ENCODE assay signal across 1 cellular context in genomic region chr3:124761250-124761796, GRCh38.
TF ChIP-seq lines count a peak whose summit lies in the region.

No MANE protein-coding gene starts in this region.

TF ChIP-seq in K562, 482 proteins besides CTCF, POLR2A, EP300 and RAD21 (continued from another document):
- TF ChIP-seq CTCFL (IDR thresholded peaks at IDR 0.05; ENCODE audit: borderline replicate concordance, insufficient read depth, low read depth, low read length, poor library complexity, severe bottlenecking) (peak; percentile 4), MCM3 (IDR thresholded peaks at IDR 0.05) (no peak), HDGF (IDR thresholded peaks at IDR 0.05) (no peak), MAZ (CRISPR knock-in tag; conservative IDR thresholded peaks at IDR 0.05 in 1 of 2, IDR thresholded peaks at IDR 0.05 in 1 of 2) (0 out of 4 replicates have a peak, but pooled peaks of 1 of the 2 experiments have one; percentile 22), OTX1 (CRISPR knock-in tag; IDR thresholded peaks at IDR 0.05) (no peak), ZBTB1 (CRISPR knock-in tag; IDR thresholded peaks at IDR 0.05; ENCODE audit: borderline replicate concordance, low read depth) (no peak), RCOR1 (IDR thresholded peaks at IDR 0.05; ENCODE audit: borderline replicate concordance in 1 of 2, low read depth in 2 of 2, low read length in 2 of 2) (no peak), CC2D1A (IDR thresholded peaks at IDR 0.05) (peak; percentile 55; the same call in 1 of the 2 replicates), RNF219 (CRISPR knock-in tag; IDR thresholded peaks at IDR 0.05) (no peak), NR1H2 (CRISPR knock-in tag; IDR thresholded peaks at IDR 0.05) (no peak), ZNF79 (CRISPR knock-in tag; IDR thresholded peaks at IDR 0.05; ENCODE audit: low read depth) (no peak), CBFB (CRISPR knock-in tag; IDR thresholded peaks at IDR 0.05) (no peak), STAG1 (CRISPR knock-in tag; IDR thresholded peaks at IDR 0.05; ENCODE audit: borderline replicate concordance) (peak; percentile 84; the same call in 1 of the 2 replicates), RB1 (IDR thresholded peaks at IDR 0.05; ENCODE audit: low read depth) (peak; percentile 39; the same call in 1 of the 2 replicates), ZNF134 (CRISPR knock-in tag; conservative IDR thresholded peaks at IDR 0.05) (no peak), KHSRP (IDR thresholded peaks at IDR 0.05) (no peak), MBD2 (IDR thresholded peaks at IDR 0.05; ENCODE audit: borderline replicate concordance, low read depth) (no peak), ZNF140 (CRISPR knock-in tag; IDR thresholded peaks at IDR 0.05) (no peak), JUND (IDR thresholded peaks at IDR 0.05; ENCODE audit: borderline replicate concordance, low read depth, low read length) (0 out of 2 replicates have a peak, but pooled peaks have one; percentile 5), JUND (tag; IDR thresholded peaks at IDR 0.05; ENCODE audit: borderline replicate concordance, low read depth, low read length) (no peak), ARID2 (IDR thresholded peaks at IDR 0.05) (peak; percentile 38; the same call in 1 of the 2 replicates), ZNF408 (CRISPR knock-in tag; IDR thresholded peaks at IDR 0.05; ENCODE audit: low read depth) (no peak), SAP30 (IDR thresholded peaks at IDR 0.05; ENCODE audit: borderline replicate concordance, insufficient read depth, low read depth, low read length, poor library complexity, severe bottlenecking) (no peak), ZNF318 (IDR thresholded peaks at IDR 0.05; ENCODE audit: borderline replicate concordance in 1 of 2, low read depth in 1 of 2) (no peak)
TF ChIP-seq in K562: peak in this region for 13.
